Comparison of ENCODE assay signal across 11 cellular contexts in the genomic region with DNA sequence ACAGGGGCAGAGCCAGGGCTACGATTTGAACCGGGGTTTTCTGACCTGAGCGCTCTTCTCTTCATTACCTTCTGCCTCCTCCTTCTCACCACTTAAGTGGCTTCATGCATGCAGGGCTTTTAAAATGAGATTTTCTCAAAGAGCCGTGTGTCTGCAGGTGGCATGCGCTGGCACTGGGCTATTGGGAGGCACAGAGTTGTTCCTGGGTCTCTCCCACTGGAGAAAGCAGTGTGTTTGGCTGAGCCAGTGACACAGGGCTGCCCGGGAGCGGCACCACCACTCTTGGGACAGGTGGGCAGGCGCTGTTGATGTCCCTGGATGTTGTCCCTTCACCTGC.
DNase-seq lines count a peak whose midpoint lies in the region; ATAC-seq and TF ChIP-seq lines count a peak whose summit lies in the region.
"Had no signal": no experiment of that assay in that cellular context is flagged by ENCODE, and none has a peak within 500 bp of the region (broad histone marks: within the 10 kb centered on the region; RNA-seq: fewer than 3 reads in every experiment).

No MANE protein-coding gene starts in this region.

- H3K4me3 ChIP-seq in uterus (no peak overlapping the region), hepatocyte (no peak overlapping the region)
- H3K4me3 ChIP-seq: body of pancreas had no signal

- no peaks in the 10 kb centered on the region for H4K20me1 ChIP-seq in hepatocyte (ENCODE audit: insufficient read depth, poor library complexity, severe bottlenecking)

- H2AFZ ChIP-seq in hepatocyte: no peak overlapping the region

- H3K36me3 Mint-ChIP-seq in activated naive CD4-positive, alpha-beta T cell treated with anti-CD3 and anti-CD28 coated beads, Interleukin-2, amount 50 U/mL, for 24 hours: peaks cover 31% of the 10 kb centered on the region
- peaks cover 41% of the 10 kb centered on the region for H3K36me3 Mint-ChIP-seq in activated naive CD8-positive, alpha-beta T cell treated with anti-CD3 and anti-CD28 coated beads for 36 hours
- H3K36me3 Mint-ChIP-seq in naive thymus-derived CD8-positive, alpha-beta T cell: peaks cover 5 to 18% (median 14%) of the 10 kb centered on the region in 3 donors

- H3K4me1 Mint-ChIP-seq in activated naive CD4-positive, alpha-beta T cell treated with anti-CD3 and anti-CD28 coated beads, Interleukin-2, amount 50 U/mL, for 24 hours: peaks cover 81% of the 10 kb centered on the region
- peaks cover 62% of the 10 kb centered on the region for H3K4me1 Mint-ChIP-seq in activated naive CD8-positive, alpha-beta T cell treated with anti-CD3 and anti-CD28 coated beads for 36 hours
- peaks cover 34 to 82% (median 58%) of the 10 kb centered on the region in 4 donors for H3K4me1 Mint-ChIP-seq in naive thymus-derived CD8-positive, alpha-beta T cell

- no peak for DNase-seq in activated naive CD4-positive, alpha-beta T cell treated with anti-CD3 and anti-CD28 coated beads, Interleukin-2, amount 50 U/mL, for 16 hours
- DNase-seq in activated naive CD8-positive, alpha-beta T cell treated with anti-CD3 and anti-CD28 coated beads for 36 hours: no peak
- no peak for DNase-seq in naive thymus-derived CD8-positive, alpha-beta T cell
- DNase-seq in uterus (no peak), hepatocyte (ENCODE audit: low spot score) (no peak), kidney tubule cell (ENCODE audit: low spot score) (no peak)
- DNase-seq: body of pancreas; PC-3; stimulated activated CD4-positive, alpha-beta T cell treated with anti-CD3 and anti-CD28 coated beads, Interleukin-15, amount 100 ng/mL, for 24 hours had no signal

- H3K9me2 ChIP-seq in hepatocyte (replicated peaks; ENCODE audit: insufficient read depth): no peaks in the 10 kb centered on the region

- peak in 1 of 2 donors; percentile 13 for ATAC-seq in naive thymus-derived CD8-positive, alpha-beta T cell
- ATAC-seq in HG02763 (IDR thresholded peaks at IDR 0.05; ENCODE audit: unreplicated experiment): no peak
- ATAC-seq: body of pancreas had no signal

- H3K36me3 ChIP-seq in uterus (no peaks in the 10 kb centered on the region), hepatocyte (replicated peaks; ENCODE audit: insufficient read depth, low read depth) (no peaks in the 10 kb centered on the region)

- H3K4me3 Mint-ChIP-seq in activated naive CD4-positive, alpha-beta T cell treated with anti-CD3 and anti-CD28 coated beads, Interleukin-2, amount 50 U/mL, for 24 hours: peak overlapping the region; percentile 19
- no peak overlapping the region for H3K4me3 Mint-ChIP-seq in activated naive CD8-positive, alpha-beta T cell treated with anti-CD3 and anti-CD28 coated beads for 36 hours
- H3K4me3 Mint-ChIP-seq in naive thymus-derived CD8-positive, alpha-beta T cell: peak overlapping the region in 9 of 10 donors; percentile 16 to 87 (median 60)

- intact Hi-C loops in uterus (cut with DNase I; ENCODE audit: low total_unique reads): no loop called here

- H3K9me3 ChIP-seq in uterus (no peaks in the 10 kb centered on the region), hepatocyte (ENCODE audit: low read depth) (no peaks in the 10 kb centered on the region)
- H3K9me3 ChIP-seq: body of pancreas had no signal

- no peak overlapping the region for H3K4me2 ChIP-seq in hepatocyte

- POLR2A ChIA-PET in naive thymus-derived CD8-positive, alpha-beta T cell (lab: Charles Lee): interaction anchor here (0.9 to 2.2 kb wide), 6 partner anchors 9 to 75 kb away, joined by 3 to 7 read pairs (median 3); no protein-coding TSS in a partner anchor

- TF ChIP-seq CTCF in uterus (IDR thresholded peaks at IDR 0.05) (no peak), hepatocyte (IDR thresholded peaks at IDR 0.05; ENCODE audit: poor library complexity) (no peak)

- H3K27me3 Mint-ChIP-seq in activated naive CD4-positive, alpha-beta T cell treated with anti-CD3 and anti-CD28 coated beads, Interleukin-2, amount 50 U/mL, for 24 hours: no peaks in the 10 kb centered on the region
- no peaks in the 10 kb centered on the region for H3K27me3 Mint-ChIP-seq in activated naive CD8-positive, alpha-beta T cell treated with anti-CD3 and anti-CD28 coated beads for 36 hours
- H3K27me3 Mint-ChIP-seq in naive thymus-derived CD8-positive, alpha-beta T cell: no peaks in the 10 kb centered on the region

- peak overlapping the region; percentile 97 for H3K27ac Mint-ChIP-seq in activated naive CD4-positive, alpha-beta T cell treated with anti-CD3 and anti-CD28 coated beads, Interleukin-2, amount 50 U/mL, for 24 hours
- peak overlapping the region; percentile 86 for H3K27ac Mint-ChIP-seq in activated naive CD8-positive, alpha-beta T cell treated with anti-CD3 and anti-CD28 coated beads for 36 hours
- peak overlapping the region; percentile 62 to 99 (median 91) for H3K27ac Mint-ChIP-seq in naive thymus-derived CD8-positive, alpha-beta T cell

- H3K27me3 ChIP-seq in uterus (no peaks in the 10 kb centered on the region), hepatocyte (no peaks in the 10 kb centered on the region)
- H3K27me3 ChIP-seq: body of pancreas had no signal

- WGBS in hepatocyte (ENCODE audit: low lambda C conversion rate, missing lambda C conversion rate): 85% methylated on average over 8 of the region's 8 CpGs

- H3K4me1 ChIP-seq in uterus: peaks cover 0 to 5% of the 10 kb centered on the region in 2 donors
- H3K4me1 ChIP-seq in hepatocyte (ENCODE audit: insufficient read depth): peaks cover 12% of the 10 kb centered on the region
- H3K4me1 ChIP-seq: body of pancreas had no signal

- no peaks in the 10 kb centered on the region for H3K9me3 Mint-ChIP-seq in activated naive CD4-positive, alpha-beta T cell treated with anti-CD3 and anti-CD28 coated beads, Interleukin-2, amount 50 U/mL, for 24 hours
- H3K9me3 Mint-ChIP-seq in activated naive CD8-positive, alpha-beta T cell treated with anti-CD3 and anti-CD28 coated beads for 36 hours: no peaks in the 10 kb centered on the region
- no peaks in the 10 kb centered on the region for H3K9me3 Mint-ChIP-seq in naive thymus-derived CD8-positive, alpha-beta T cell

- no peaks in the 10 kb centered on the region for H3K79me2 ChIP-seq in hepatocyte

- no peak for TF ChIP-seq POLR2A in uterus (IDR thresholded peaks at IDR 0.05)

- peak overlapping the region; percentile 13 to 65 for H3K27ac ChIP-seq in uterus
- H3K27ac ChIP-seq in hepatocyte: no peak overlapping the region
- H3K27ac ChIP-seq: body of pancreas had no signal
